8 cellular contexts compared by ENCODE assay signal in genomic region chr7:38463277-38464224, GRCh38.
DNase-seq lines count a peak whose midpoint lies in the region; ATAC-seq and TF ChIP-seq lines count a peak whose summit lies in the region.
"Had no signal": no experiment of that assay in that cellular context is flagged by ENCODE, and none has a peak within 500 bp of the region (broad histone marks: within the 10 kb centered on the region; RNA-seq: fewer than 3 reads in every experiment).

No MANE protein-coding gene starts in this region.

- TF ChIP-seq EP300 in tibial nerve (IDR thresholded peaks at IDR 0.05), result no peak

- H3K4me3 ChIP-seq in tibial nerve, result peak overlapping the region in 1 of 4 donors; percentile 17
- H3K4me3 ChIP-seq: body of pancreas had no signal

- H3K4me1 Mint-ChIP-seq in naive thymus-derived CD8-positive, alpha-beta T cell, result peaks cover 2 to 18% (median 12%) of the 10 kb centered on the region in 4 donors

- TF ChIP-seq CTCF in tibial nerve (IDR thresholded peaks at IDR 0.05), result no peak

- no peak for TF ChIP-seq POLR2A in tibial nerve (IDR thresholded peaks at IDR 0.05)

- no peaks in the 10 kb centered on the region for H3K36me3 Mint-ChIP-seq in naive thymus-derived CD8-positive, alpha-beta T cell

- H3K36me3 ChIP-seq in tibial nerve, result no peaks in the 10 kb centered on the region

- POLR2A ChIA-PET in naive thymus-derived CD8-positive, alpha-beta T cell (lab: Charles Lee), result no interaction called here

- H3K4me1 ChIP-seq in tibial nerve, result no peaks in the 10 kb centered on the region
- H3K4me1 ChIP-seq: body of pancreas had no signal

- DNase-seq in T follicular helper cell (ENCODE audit: low read depth) (peak; percentile 37), tibial nerve (ENCODE audit: low spot score in 2 of 2) (peak; percentile 21 to 52), SHP77 (lab: John Stamatoyannopoulos, UW) (no peak)
- DNase-seq in activated naive CD8-positive, alpha-beta T cell treated with anti-CD3 and anti-CD28 coated beads, Interleukin-2, amount 50 U/mL, for 16 hours (ENCODE audit: low read depth, low spot score), result peak; percentile 71
- peak in 9 of 10 donors; percentile 3 to 77 (median 55) for DNase-seq in naive thymus-derived CD8-positive, alpha-beta T cell

- peaks cover 0 to 4% (median 0%) of the 10 kb centered on the region in 9 donors for H3K9me3 Mint-ChIP-seq in naive thymus-derived CD8-positive, alpha-beta T cell

- peak overlapping the region in 9 of 10 donors; percentile 15 to 87 (median 57) for H3K27ac Mint-ChIP-seq in naive thymus-derived CD8-positive, alpha-beta T cell

- peak overlapping the region; percentile 36 to 81 (median 64) for H3K4me3 Mint-ChIP-seq in naive thymus-derived CD8-positive, alpha-beta T cell

- H3K9me3 ChIP-seq in tibial nerve, result peaks cover 0 to 3% (median 0%) of the 10 kb centered on the region in 4 donors

- 37 to 45% methylated on average over 8 of the region's 8 CpGs for WGBS in tibial nerve, 2 donors

- H3K27me3 Mint-ChIP-seq in naive thymus-derived CD8-positive, alpha-beta T cell, result no peaks in the 10 kb centered on the region

- no peak overlapping the region for H3K27ac ChIP-seq in tibial nerve
- H3K27ac ChIP-seq: body of pancreas had no signal

- ATAC-seq in GM18907 (IDR thresholded peaks at IDR 0.05; ENCODE audit: unreplicated experiment) (peak; percentile 84), HG03025 (IDR thresholded peaks at IDR 0.05; ENCODE audit: low FRiP score, unreplicated experiment) (peak; percentile 91)
- ATAC-seq in naive thymus-derived CD8-positive, alpha-beta T cell, result peak; percentile 37 to 54
- ATAC-seq: body of pancreas had no signal

- no peaks in the 10 kb centered on the region for H3K27me3 ChIP-seq in tibial nerve
- H3K27me3 ChIP-seq: body of pancreas had no signal

Comparison
In these comparisons a context has a peak if more than half of its experiments do, and no peak if none do; other contexts are left out.
1. DNase-seq: peak in T follicular helper cell (single experiment), activated naive CD8-positive, alpha-beta T cell treated with anti-CD3 and anti-CD28 coated beads, Interleukin-2, amount 50 U/mL, for 16 hours (single experiment), naive thymus-derived CD8-positive, alpha-beta T cell (9 of 10) and tibial nerve (2 of 2); none in SHP77 (0 of 2).
2. Peak in every context shown above with its lines, with median percentiles within 50 percentile points of each other: ATAC-seq.